ENCODE assay signal across 8 cellular contexts in genomic region chr7:30321992-30322637, GRCh38. TPM values are rescaled to one million over a fixed set of nuclear protein-coding genes. Genes with fewer than 3 reads are reported as not detected.
DNase-seq lines count a peak whose midpoint lies in the region; ATAC-seq, FAIRE-seq and TF ChIP-seq lines count a peak whose summit lies in the region.

No MANE protein-coding gene starts in this region.

- ATAC-seq in GM18508 (IDR thresholded peaks at IDR 0.05; ENCODE audit: insufficient read depth, unreplicated experiment) (peak; percentile 64), HG02852 (IDR thresholded peaks at IDR 0.05; ENCODE audit: unreplicated experiment) (peak; percentile 80), sciatic nerve (peak; percentile 90)

- no peak overlapping the region for H3K18ac ChIP-seq in H1 (ENCODE audit: extremely low read depth, low read length)

- no peak overlapping the region for H3K4ac ChIP-seq in H1 (replicated peaks; ENCODE audit: insufficient read length, low read depth, low read length)

- no peak overlapping the region for H3K23ac ChIP-seq in H1 (ENCODE audit: insufficient read length)

- intact Hi-C loops in A673 (cut with micrococcal nuclease; ENCODE audit: unreplicated experiment) (no loop called here), sciatic nerve (cut with DNase I) (no loop called here)

- H3K4me1 ChIP-seq in A673 (ENCODE audit: insufficient read depth, low read length, poor library complexity, severe bottlenecking) (peaks cover 11% of the 10 kb centered on the region), H1 (replicated peaks in 1 of 4; ENCODE audit: control insufficient read depth in 3 of 4, insufficient read depth in 4 of 4, low read length in 3 of 4) (peaks cover 4 to 21% (median 11%) of the 10 kb centered on the region in 4 experiments; a peak in 5 of 7 replicates)

- DNase-seq in A673 (ENCODE audit: low spot score): no peak
- peak; percentile 59 for DNase-seq in NOMO-1 treated with DMSO at 0.1 percent for 48 hours (lab: John Stamatoyannopoulos, UW; ENCODE audit: unreplicated experiment)
- DNase-seq in H1 (ENCODE audit: low read depth in 1 of 2, low spot score in 2 of 2): no peak
- DNase-seq in sciatic nerve (ENCODE audit: low spot score): no peak
- DNase-seq in NCI-H2171 (lab: John Stamatoyannopoulos, UW): no peak
- no peak for DNase-seq in NCI-H345 (lab: John Stamatoyannopoulos, UW)

- WGBS in H1 (ENCODE audit: extremely low coverage in 1 of 2, insufficient coverage in 1 of 2, insufficient read length in 1 of 2, insufficient replicate concordance in 2 of 2, low coverage in 1 of 2, low lambda C conversion rate in 2 of 2, missing lambda C conversion rate in 1 of 2), 2 experiments: 77% methylated on average over 6 of the region's 6 CpGs; no CpG with 5 or more reads in 1 of the 2 experiments

- H4K5ac ChIP-seq in H1 (ENCODE audit: insufficient read length, low read depth, low read length): no peak overlapping the region

- H3K4me2 ChIP-seq in H1 (ENCODE audit: insufficient read depth in 1 of 2, low read depth in 2 of 2, low read length in 2 of 2): peak overlapping the region in 1 of 2 experiments; percentile 67; a peak in 2 of 4 replicates

- no peak overlapping the region for H2BK120ac ChIP-seq in H1 (replicated peaks; ENCODE audit: low read depth, low read length)

- H3K27me3 ChIP-seq in A673 (replicated peaks; ENCODE audit: insufficient read depth, low read depth, low read length, poor library complexity) (no peaks in the 10 kb centered on the region), H1 (replicated peaks in 1 of 4; ENCODE audit: control insufficient read depth in 3 of 4, extremely low read depth in 1 of 4, insufficient read depth in 3 of 4, low read length in 3 of 4) (no peaks in the 10 kb centered on the region)

- no peaks in the 10 kb centered on the region for H4K20me1 ChIP-seq in H1 (replicated peaks in 1 of 2; ENCODE audit: control insufficient read depth in 1 of 2, insufficient read depth in 2 of 2, low read length in 2 of 2)

- TF ChIP-seq EP300 in H1 (IDR thresholded peaks at IDR 0.05; ENCODE audit: borderline replicate concordance in 1 of 2, low read depth in 2 of 2, low read length in 2 of 2): no peak

- H3K36me3 ChIP-seq in A673 (ENCODE audit: insufficient read depth, low read length, poor library complexity, severe bottlenecking): no peaks in the 10 kb centered on the region
- peaks cover 0 to 3% (median 0%) of the 10 kb centered on the region in 4 experiments; a peak in 1 of 8 replicates for H3K36me3 ChIP-seq in H1 (ENCODE audit: control insufficient read depth in 2 of 4, insufficient read depth in 4 of 4, low read length in 3 of 4)

- no peak overlapping the region for H3K9ac ChIP-seq in H1 (replicated peaks in 1 of 4; ENCODE audit: extremely low read depth in 1 of 4, low read depth in 3 of 4, low read length in 3 of 4)

- no peaks in the 10 kb centered on the region for H3K23me2 ChIP-seq in H1 (ENCODE audit: low read depth, low read length)

- no peak overlapping the region for H3K56ac ChIP-seq in H1 (replicated peaks; ENCODE audit: insufficient read length, low read depth, low read length)

- H3K27ac ChIP-seq in A673 (ENCODE audit: low read depth, low read length, poor library complexity, severe bottlenecking) (no peak overlapping the region), H1 (ENCODE audit: low read depth, low read length) (no peak overlapping the region)

- no peak overlapping the region for H4K8ac ChIP-seq in H1 (ENCODE audit: extremely low read depth, insufficient read depth, low read length)

- H3K14ac ChIP-seq in H1 (ENCODE audit: insufficient read length): no peak overlapping the region

- H3K79me2 ChIP-seq in H1 (ENCODE audit: control insufficient read depth in 1 of 2, insufficient read depth in 2 of 2, low read length in 2 of 2): peaks cover 0 to 79% of the 10 kb centered on the region in 2 experiments; a peak in 3 of 4 replicates

- FAIRE-seq in H1 (lab: Jason Lieb, UNC): no peak

- no peaks in the 10 kb centered on the region; the same call in 1 of the 2 replicates for H3K79me1 ChIP-seq in H1 (ENCODE audit: low read depth, low read length)

- TF ChIP-seq POLR2A in H1 (IDR thresholded peaks at IDR 0.05; ENCODE audit: control extremely low read depth in 1 of 2, low read depth in 2 of 2, low read length in 2 of 2): no peak

- peak overlapping the region; percentile 95; the same call in 1 of the 2 replicates for H2BK12ac ChIP-seq in H1 (ENCODE audit: low read depth, low read length)

- H3K9me3 ChIP-seq in A673 (ENCODE audit: low read depth, low read length, poor library complexity, severe bottlenecking) (no peaks in the 10 kb centered on the region), H1 (ENCODE audit: insufficient read depth in 2 of 2, low read depth in 1 of 2, low read length in 1 of 2) (no peaks in the 10 kb centered on the region)

- H3K4me3 ChIP-seq in A673 (ENCODE audit: low read depth, low read length, poor library complexity, severe bottlenecking) (peak overlapping the region; percentile 2), H1 (ENCODE audit: extremely low read depth in 1 of 4, insufficient read depth in 2 of 4, low read depth in 3 of 4, low read length in 4 of 4) (no peak overlapping the region; a peak in 1 of 8 replicates)

- no peak for TF ChIP-seq CTCF in A673 (conservative IDR thresholded peaks at IDR 0.05; ENCODE audit: low read depth, low read length)
- TF ChIP-seq CTCF in H1 (IDR thresholded peaks at IDR 0.05; ENCODE audit: control extremely low read depth in 1 of 3, insufficient read depth in 1 of 3, low read depth in 1 of 3, low read length in 3 of 3): no peak

- CTCF ChIA-PET in A673 (lab: Charles Lee): no interaction called here
- CTCF ChIA-PET in H1 (lab: Charles Lee; ENCODE audit: partially characterized antibody): interaction anchor here (1.0 to 1.3 kb wide), 5 partner anchors 14 to 227 kb away, joined by 3 to 5 read pairs (median 3); no protein-coding TSS in a partner anchor

- peak overlapping the region; percentile 54; the same call in 1 of the 2 replicates for H2AK5ac ChIP-seq in H1 (ENCODE audit: low read depth, low read length)

- H2BK15ac ChIP-seq in H1 (ENCODE audit: low read length): 0 out of 2 replicates have a peak overlapping the region, but pooled peaks have one; percentile 20

- H2BK5ac ChIP-seq in H1 (ENCODE audit: low read depth, low read length): 0 out of 2 replicates have a peak overlapping the region, but pooled peaks have one; percentile 8

- no peak overlapping the region for H2BK20ac ChIP-seq in H1 (ENCODE audit: low read length)

- no peak for TF ChIP-seq RAD21 in H1 (IDR thresholded peaks at IDR 0.05 in 1 of 2, conservative IDR thresholded peaks at IDR 0.05 in 1 of 2; ENCODE audit: low read depth in 2 of 2, low read length in 2 of 2)

- no peak overlapping the region for H4K91ac ChIP-seq in H1 (replicated peaks; ENCODE audit: insufficient read length, low read length)

- POLR2A ChIA-PET in A673 (lab: Charles Lee; ENCODE audit: low non-redundant PET): interaction anchor here (0.7 kb wide), 1 partner anchor 8 kb away, joined by 10 read pairs; no protein-coding TSS in a partner anchor
- POLR2A ChIA-PET in H1 (lab: Charles Lee; ENCODE audit: partially characterized antibody): interaction anchor here (0.6 to 1.6 kb wide), 4 partner anchors 9 to 339 kb away, joined by 3 to 7 read pairs (median 4); no protein-coding TSS in a partner anchor

- BruUV-seq in A673 (replicated peaks; lab: Mats Ljungman, UMichigan): no TSS peak

- H2AFZ ChIP-seq in H1 (ENCODE audit: low read length): no peak overlapping the region

TF ChIP-seq in H1, 55 proteins besides CTCF, POLR2A, EP300 and RAD21 (continues in another document):
- TF ChIP-seq CHD1 (IDR thresholded peaks at IDR 0.05; ENCODE audit: low read depth, low read length) (no peak), CHD2 (IDR thresholded peaks at IDR 0.05; ENCODE audit: low read length) (no peak), POLR2AphosphoS5 (IDR thresholded peaks at IDR 0.05; ENCODE audit: low read depth, low read length) (no peak), FOSL1 (IDR thresholded peaks at IDR 0.05; ENCODE audit: insufficient read depth, low read depth, low read length) (no peak), JUND (IDR thresholded peaks at IDR 0.05; ENCODE audit: low read length) (no peak), KDM5A (IDR thresholded peaks at IDR 0.05; ENCODE audit: low read length) (no peak), SUZ12 (IDR thresholded peaks at IDR 0.05; ENCODE audit: low read length) (no peak), E2F6 (IDR thresholded peaks at IDR 0.05) (no peak), CREB1 (IDR thresholded peaks at IDR 0.05) (no peak), GTF2F1 (IDR thresholded peaks at IDR 0.05; ENCODE audit: borderline replicate concordance, low read depth, low read length) (no peak), RFX5 (IDR thresholded peaks at IDR 0.05; ENCODE audit: borderline replicate concordance, low read depth, low read length) (no peak)
- TF ChIP-seq, protein P1, sequence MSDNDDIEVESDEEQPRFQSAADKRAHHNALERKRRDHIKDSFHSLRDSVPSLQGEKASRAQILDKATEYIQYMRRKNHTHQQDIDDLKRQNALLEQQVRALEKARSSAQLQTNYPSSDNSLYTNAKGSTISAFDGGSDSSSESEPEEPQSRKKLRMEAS (IDR thresholded peaks at IDR 0.05): no peak
- TF ChIP-seq, protein P2, sequence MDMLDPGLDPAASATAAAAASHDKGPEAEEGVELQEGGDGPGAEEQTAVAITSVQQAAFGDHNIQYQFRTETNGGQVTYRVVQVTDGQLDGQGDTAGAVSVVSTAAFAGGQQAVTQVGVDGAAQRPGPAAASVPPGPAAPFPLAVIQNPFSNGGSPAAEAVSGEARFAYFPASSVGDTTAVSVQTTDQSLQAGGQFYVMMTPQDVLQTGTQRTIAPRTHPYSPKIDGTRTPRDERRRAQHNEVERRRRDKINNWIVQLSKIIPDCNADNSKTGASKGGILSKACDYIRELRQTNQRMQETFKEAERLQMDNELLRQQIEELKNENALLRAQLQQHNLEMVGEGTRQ (IDR thresholded peaks at IDR 0.05; ENCODE audit: low read length): no peak

RNA-seq across cellular contexts. Expression of gene ZNRF2, which starts 37.7 kb away (rescaled TPM):
- total RNA-seq in A673 (2021) (7.9 and 8.1 TPM in 2 replicates), sciatic nerve (27.8 TPM)
- 16.2 and 17.7 TPM in 2 replicates for total RNA-seq in H1 (2021; fragmentation: NEBNext Ultra II Directional; extraction: Animal tissue kit (Norgen Biotek cat#: 25700))
- polyA plus RNA-seq in H1 (2011; rRNA removed): 2.9 TPM in 2 replicates
- 5.5 TPM for polyA plus RNA-seq in H1 (2011; cell fraction: cytosol; rRNA removed)
- polyA plus RNA-seq in H1 (2011; cell fraction: nucleus; rRNA removed): 5.0 TPM
- 3.9 to 7.0 TPM (median 4.0 TPM) in 4 replicates for polyA plus RNA-seq in H1 (2012, experiment 1 of 2)
- polyA plus RNA-seq in H1 (2012, experiment 2 of 2): 3.4 TPM
- 6.9 TPM for polyA plus RNA-seq in H1 (2013, experiment 1 of 2)
- polyA plus RNA-seq in H1 (2013, experiment 2 of 2): 6.9 TPM
- polyA minus RNA-seq in H1 (2011; rRNA and poly(A)+ RNA removed): 4.8 and 8.9 TPM in 2 replicates
- polyA minus RNA-seq in H1 (2011; cell fraction: cytosol; rRNA and poly(A)+ RNA removed): 12.4 TPM
- polyA minus RNA-seq in H1 (2011; cell fraction: nucleus; rRNA and poly(A)+ RNA removed): 36.5 TPM
